In genomic region chr1:30476476-30476875, GRCh38 we compare ENCODE assay signal across 15 cellular contexts.
DNase-seq lines count a peak whose midpoint lies in the region; ATAC-seq and TF ChIP-seq lines count a peak whose summit lies in the region.
"Had no signal": no experiment of that assay in that cellular context is flagged by ENCODE, and none has a peak within 500 bp of the region (broad histone marks: within the 10 kb centered on the region; RNA-seq: fewer than 3 reads in every experiment).

No MANE protein-coding gene starts in this region.

- peaks cover 4% of the 10 kb centered on the region for H3K9me3 Mint-ChIP-seq in activated T-cell treated with anti-CD3 and anti-CD28 coated beads, Interleukin-2, amount 50 U/mL, for 24 hours

- peaks cover 0 to 6% (median 4%) of the 10 kb centered on the region in 4 donors for H3K9me3 ChIP-seq in sigmoid colon
- H3K9me3 ChIP-seq in tibial artery, result peaks cover 4 to 17% (median 5%) of the 10 kb centered on the region in 3 donors

- H3K36me3 Mint-ChIP-seq in activated T-cell treated with anti-CD3 and anti-CD28 coated beads, Interleukin-2, amount 50 U/mL, for 24 hours (ENCODE audit: low read depth), result no peaks in the 10 kb centered on the region
- H3K36me3 Mint-ChIP-seq: CD14-positive monocyte; CD8-positive, alpha-beta T cell had no signal

- DNase-seq in activated T-cell treated with anti-CD3 and anti-CD28 coated beads, Interleukin-2, amount 50 U/mL, for 24 hours, result peak; percentile 17
- DNase-seq in activated T-cell treated with anti-CD3 and anti-CD28 coated beads, Interleukin-2, amount 50 U/mL, for 1 hour, result no peak
- DNase-seq in sigmoid colon, result peak; percentile 28
- DNase-seq in tibial artery, result peak; percentile 6 to 44
- DNase-seq in MV-4-11 (lab: John Stamatoyannopoulos, UW), result no peak
- no peak for DNase-seq in activated naive CD4-positive, alpha-beta T cell (lab: John Stamatoyannopoulos, UW)
- DNase-seq: Calu3; CD8-positive, alpha-beta T cell; DMS79 treated with DMSO at 0.1 percent for 48 hours; GF-D8; H9 had no signal

- WGBS in sigmoid colon, 2 donors, result 57 to 68% methylated on average over 6 of the region's 6 CpGs

- H3K27me3 ChIP-seq in sigmoid colon (no peaks in the 10 kb centered on the region), tibial artery (peaks cover 0 to 9% of the 10 kb centered on the region in 2 donors)
- H3K27me3 ChIP-seq: BLaER1 had no signal

- H3K4me1 ChIP-seq in sigmoid colon, result no peaks in the 10 kb centered on the region
- no peaks in the 10 kb centered on the region for H3K4me1 ChIP-seq in tibial artery
- H3K4me1 ChIP-seq: BLaER1 had no signal

- ATAC-seq in HG02642 (IDR thresholded peaks at IDR 0.05; ENCODE audit: poor library complexity, unreplicated experiment), result no peak
- ATAC-seq: CD8-positive, alpha-beta T cell had no signal

- no peaks in the 10 kb centered on the region for H3K4me1 Mint-ChIP-seq in activated T-cell treated with anti-CD3 and anti-CD28 coated beads, Interleukin-2, amount 50 U/mL, for 24 hours (ENCODE audit: low read depth)
- H3K4me1 Mint-ChIP-seq: CD14-positive monocyte, H9 had no signal

- H3K36me3 ChIP-seq in sigmoid colon (no peaks in the 10 kb centered on the region), tibial artery (no peaks in the 10 kb centered on the region)
- H3K36me3 ChIP-seq: BLaER1 had no signal

- no peak for TF ChIP-seq POLR2A in sigmoid colon (IDR thresholded peaks at IDR 0.05)

- H3K4me3 ChIP-seq in sigmoid colon, result no peak overlapping the region
- H3K4me3 ChIP-seq in tibial artery, result no peak overlapping the region
- H3K4me3 ChIP-seq: BLaER1 had no signal

- H3K4me3 Mint-ChIP-seq in activated T-cell treated with anti-CD3 and anti-CD28 coated beads, Interleukin-2, amount 50 U/mL, for 24 hours, result no peak overlapping the region
- H3K4me3 Mint-ChIP-seq: CD14-positive monocyte; CD8-positive, alpha-beta T cell; H9 had no signal

- H3K27ac Mint-ChIP-seq in activated T-cell treated with anti-CD3 and anti-CD28 coated beads, Interleukin-2, amount 50 U/mL, for 24 hours, result no peak overlapping the region
- H3K27ac Mint-ChIP-seq: CD14-positive monocyte; CD8-positive, alpha-beta T cell; H9 had no signal

- no peak for TF ChIP-seq EP300 in sigmoid colon (IDR thresholded peaks at IDR 0.05)

- TF ChIP-seq CTCF in sigmoid colon (IDR thresholded peaks at IDR 0.05) (no peak), tibial artery (IDR thresholded peaks at IDR 0.05) (no peak)

- intact Hi-C loops in sigmoid colon (cut with DNase I) (no loop called here), tibial artery (cut with DNase I; ENCODE audit: low total_unique reads) (no loop called here)

- peaks cover 4% of the 10 kb centered on the region for H3K27me3 Mint-ChIP-seq in activated T-cell treated with anti-CD3 and anti-CD28 coated beads, Interleukin-2, amount 50 U/mL, for 24 hours

- H3K27ac ChIP-seq in sigmoid colon (no peak overlapping the region), tibial artery (no peak overlapping the region)
- H3K27ac ChIP-seq: 22Rv1, BLaER1 had no signal

Comparison
In these comparisons a context has a peak if more than half of its experiments do, and no peak if none do; other contexts are left out.
1. DNase-seq: peak in activated T-cell treated with anti-CD3 and anti-CD28 coated beads, Interleukin-2, amount 50 U/mL, for 24 hours (single experiment), sigmoid colon (single experiment) and tibial artery (2 of 2); none in activated T-cell treated with anti-CD3 and anti-CD28 coated beads, Interleukin-2, amount 50 U/mL, for 1 hour (single experiment), MV-4-11 (single experiment) and activated naive CD4-positive, alpha-beta T cell (0 of 4).